17 cellular contexts compared by ENCODE assay signal in the genomic region with DNA sequence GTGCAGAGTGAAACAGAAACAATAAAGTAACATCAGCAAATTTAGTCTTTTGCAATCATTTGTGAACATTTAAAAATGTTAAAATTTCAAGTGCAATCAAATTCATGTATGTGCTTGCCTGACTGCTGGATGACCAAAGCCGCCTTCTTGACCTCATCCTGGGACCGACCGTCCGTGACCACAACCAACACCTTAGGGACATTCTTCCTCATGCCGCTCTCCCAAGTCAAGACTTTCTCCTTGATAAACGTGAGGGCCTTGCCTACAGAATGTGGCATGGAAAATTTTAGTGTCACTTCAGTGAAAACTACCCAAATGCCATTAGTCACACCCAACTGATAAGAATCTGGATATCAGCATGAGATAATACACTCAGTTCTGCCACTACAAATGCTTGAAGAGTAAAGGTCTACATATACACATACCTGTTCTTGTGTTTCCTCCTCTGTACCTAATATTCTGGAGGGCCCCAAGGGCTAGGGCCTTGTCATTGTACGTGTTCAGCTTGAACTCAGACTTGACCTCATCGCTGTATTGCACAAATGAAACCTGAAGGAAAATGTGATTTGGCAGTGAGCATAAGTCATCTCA.
A peak's percentile ranks its signal among the peaks of the same experiment; 100 is the strongest.
DNase-seq lines count a peak whose midpoint lies in the region; ATAC-seq, FAIRE-seq and TF ChIP-seq lines count a peak whose summit lies in the region.
"Had no signal": no experiment of that assay in that cellular context is flagged by ENCODE, and none has a peak within 500 bp of the region (broad histone marks: within the 10 kb centered on the region; RNA-seq: fewer than 3 reads in every experiment).

No MANE protein-coding gene starts in this region.

- H3K18ac ChIP-seq in mesenchymal stem cell (ENCODE audit: low read depth in 1 of 2, low read length in 2 of 2) = no peak overlapping the region

- 48% methylated on average over 8 of the region's 8 CpGs for WGBS in HepG2 (ENCODE audit: low lambda C conversion rate)
- 78% methylated on average over 8 of the region's 8 CpGs for WGBS in right lobe of liver (ENCODE audit: insufficient coverage, low coverage, low lambda C conversion rate, missing lambda C conversion rate)
- 87% methylated on average over 8 of the region's 8 CpGs for WGBS in mesenchymal stem cell

- H4K8ac ChIP-seq in mesenchymal stem cell (ENCODE audit: low read length) = no peak overlapping the region

- no peak for FAIRE-seq in HepG2 (lab: Jason Lieb, UNC)

- peaks cover 9% of the 10 kb centered on the region for H3K79me1 ChIP-seq in mesenchymal stem cell (replicated peaks; ENCODE audit: low read length, poor library complexity, severe bottlenecking)

- no peaks in the 10 kb centered on the region for H3K36me3 ChIP-seq in HepG2 (replicated peaks in 1 of 2; ENCODE audit: control insufficient read depth in 1 of 2, insufficient read depth in 2 of 2, low read length in 2 of 2)
- H3K36me3 ChIP-seq in right lobe of liver = no peaks in the 10 kb centered on the region
- 0 out of 2 replicates have a peak, but pooled peaks cover 7% of the 10 kb centered on the region for H3K36me3 ChIP-seq in PC-9 (ENCODE audit: low read depth)
- peaks cover 14 to 75% of the 10 kb centered on the region in 2 experiments for H3K36me3 ChIP-seq in mesenchymal stem cell (ENCODE audit: control insufficient read depth in 1 of 2, insufficient read depth in 2 of 2, low read depth in 1 of 2, low read length in 2 of 2)

- H3K27ac ChIP-seq in HepG2 (ENCODE audit: extremely low read length, insufficient read depth, low read length) = no peak overlapping the region
- H3K27ac ChIP-seq in right lobe of liver = no peak overlapping the region
- H3K27ac ChIP-seq in PC-9 = no peak overlapping the region
- no peak overlapping the region for H3K27ac ChIP-seq in mesenchymal stem cell (ENCODE audit: low read length, poor library complexity, severe bottlenecking)

- POLR2A ChIA-PET in HepG2 (lab: Yijun Ruan, JAX) (no interaction called here), PC-9 (lab: Charles Lee; ENCODE audit: unreplicated experiment) (interaction anchor here (0.7 kb wide), 1 partner anchor 16 kb away, joined by 4 read pairs; no protein-coding TSS in a partner anchor)

- H2BK5ac ChIP-seq in mesenchymal stem cell (ENCODE audit: low read depth, low read length, poor library complexity, severe bottlenecking) = no peak overlapping the region

- TF ChIP-seq EP300 in HepG2 (IDR thresholded peaks at IDR 0.05; ENCODE audit: low read depth in 2 of 2, low read length in 2 of 2) (no peak), HepG2 (CRISPR knock-in tag; IDR thresholded peaks at IDR 0.05; ENCODE audit: borderline replicate concordance) (no peak)

- peak overlapping the region; percentile 21 for H2AK5ac ChIP-seq in mesenchymal stem cell (ENCODE audit: low read length, severe bottlenecking)

- no peak overlapping the region for H3K4me3 ChIP-seq in HepG2 (replicated peaks in 1 of 3; ENCODE audit: insufficient read depth in 1 of 3, low read depth in 2 of 3, low read length in 3 of 3)
- H3K4me3 ChIP-seq in right lobe of liver = no peak overlapping the region
- no peak overlapping the region for H3K4me3 ChIP-seq in PC-9
- no peak overlapping the region for H3K4me3 ChIP-seq in mesenchymal stem cell (ENCODE audit: insufficient read depth in 1 of 2, low read depth in 1 of 2, low read length in 2 of 2)

- no peak for TF ChIP-seq CTCF in HepG2 (CRISPR knock-in tag; IDR thresholded peaks at IDR 0.05)
- no peak for TF ChIP-seq CTCF in right lobe of liver (IDR thresholded peaks at IDR 0.05)
- no peak for TF ChIP-seq CTCF in PC-9 (conservative IDR thresholded peaks at IDR 0.05)
- no peak for TF ChIP-seq CTCF in GM20000 (IDR thresholded peaks at IDR 0.05; ENCODE audit: extremely low read depth, missing control alignments)

- DNase-seq in HepG2 (ENCODE audit: low spot score) (no peak), right lobe of liver (no peak), PC-9 (peak; percentile 17 to 58), mesenchymal stem cell (no peak), GM20000 (ENCODE audit: low spot score) (no peak), iPS-NIHi11 (ENCODE audit: low spot score) (no peak), sciatic nerve (ENCODE audit: low spot score) (no peak)
- DNase-seq: 8988T, DMS153, GOT3, KG1, NCI-H1417 treated with DMSO at 0.1 percent for 48 hours, NCI-H1930, NCI-H345, NCI-H524 treated with DMSO at 0.1 percent for 48 hours, PC-3 had no signal

- no peak overlapping the region for H2BK15ac ChIP-seq in mesenchymal stem cell (ENCODE audit: low read depth, poor library complexity, severe bottlenecking)

- no peak overlapping the region for H2BK120ac ChIP-seq in mesenchymal stem cell (ENCODE audit: low read depth, low read length)

- H3K27me3 ChIP-seq in HepG2 (ENCODE audit: control insufficient read depth in 1 of 2, insufficient read depth in 2 of 2, low read length in 2 of 2) (no peaks in the 10 kb centered on the region), right lobe of liver (no peaks in the 10 kb centered on the region), PC-9 (ENCODE audit: insufficient read depth, low read depth) (no peaks in the 10 kb centered on the region), mesenchymal stem cell (ENCODE audit: control insufficient read depth in 1 of 2, insufficient read depth in 1 of 2, low read length in 2 of 2) (no peaks in the 10 kb centered on the region)

- no peak for TF ChIP-seq RAD21 in HepG2 (CRISPR knock-in tag; IDR thresholded peaks at IDR 0.05)

- no peak overlapping the region for H4K91ac ChIP-seq in mesenchymal stem cell (ENCODE audit: low read length)

- BruUV-seq in HepG2 (replicated peaks; lab: Mats Ljungman, UMichigan) (no TSS peak), PC-9 (replicated peaks; lab: Mats Ljungman, UMichigan) (no TSS peak)

- no peak overlapping the region for H3K14ac ChIP-seq in mesenchymal stem cell (ENCODE audit: low read length in 2 of 2)

- H3K23ac ChIP-seq in mesenchymal stem cell (ENCODE audit: low read length in 2 of 2) = no peak overlapping the region

- H3K9me3 ChIP-seq in HepG2 (ENCODE audit: low read length) = no peaks in the 10 kb centered on the region
- no peaks in the 10 kb centered on the region for H3K9me3 ChIP-seq in right lobe of liver
- H3K9me3 ChIP-seq in PC-9 (ENCODE audit: insufficient read depth, low read depth) = no peaks in the 10 kb centered on the region
- no peaks in the 10 kb centered on the region for H3K9me3 ChIP-seq in mesenchymal stem cell (ENCODE audit: control insufficient read depth, low read length)

- H3K4me1 ChIP-seq in HepG2 (ENCODE audit: insufficient read depth, low read length) = no peaks in the 10 kb centered on the region
- H3K4me1 ChIP-seq in right lobe of liver = no peaks in the 10 kb centered on the region
- H3K4me1 ChIP-seq in PC-9 (replicated peaks; ENCODE audit: insufficient read depth) = 0 out of 2 replicates have a peak, but pooled peaks cover 5% of the 10 kb centered on the region
- H3K4me1 ChIP-seq in mesenchymal stem cell (ENCODE audit: control insufficient read depth, insufficient read depth, low read depth, low read length) = peaks cover 5% of the 10 kb centered on the region

- H4K20me1 ChIP-seq in HepG2 (ENCODE audit: insufficient read depth, low read length) (no peaks in the 10 kb centered on the region), PC-9 (ENCODE audit: insufficient read depth) (no peaks in the 10 kb centered on the region)

- no peak overlapping the region for H3K4me2 ChIP-seq in HepG2 (ENCODE audit: low read depth, low read length)
- peak overlapping the region; percentile 10; the same call in 1 of the 2 replicates for H3K4me2 ChIP-seq in PC-9
- no peak overlapping the region for H3K4me2 ChIP-seq in mesenchymal stem cell (ENCODE audit: low read length, poor library complexity, severe bottlenecking)

- H2AFZ ChIP-seq in HepG2 (ENCODE audit: low read length) = no peak overlapping the region
- no peak overlapping the region for H2AFZ ChIP-seq in PC-9
- H2AFZ ChIP-seq in mesenchymal stem cell (ENCODE audit: low read depth, low read length) = no peak overlapping the region

- no peak overlapping the region for H3K4ac ChIP-seq in mesenchymal stem cell (ENCODE audit: low read depth in 1 of 2, low read length in 2 of 2)

- H3K79me2 ChIP-seq in HepG2 (ENCODE audit: insufficient read depth, low read length) (no peaks in the 10 kb centered on the region), PC-9 (ENCODE audit: low read depth) (no peaks in the 10 kb centered on the region)

- H3K9me2 ChIP-seq in PC-9 (ENCODE audit: insufficient read depth) = peaks cover 10% of the 10 kb centered on the region; the same call in 1 of the 2 replicates

- intact Hi-C loops in HepG2 (cut with micrococcal nuclease; ENCODE audit: unreplicated experiment) = no loop called here
- intact Hi-C loops in right lobe of liver (cut with DNase I) = no loop called here
- intact Hi-C loops in PC-9 (cut with micrococcal nuclease; ENCODE audit: unreplicated experiment) = no loop called here
- intact Hi-C loops in sciatic nerve (cut with DNase I) = no loop called here

- no peak overlapping the region for H3K9ac ChIP-seq in HepG2 (ENCODE audit: insufficient read depth, low read depth, low read length)
- no peak overlapping the region for H3K9ac ChIP-seq in mesenchymal stem cell (ENCODE audit: low read length)

- peaks cover 6% of the 10 kb centered on the region; the same call in 1 of the 2 replicates for H3F3A ChIP-seq in PC-9 (ENCODE audit: insufficient read depth, low read depth)

- in situ Hi-C loops in HepG2 (cut with HindIII; ENCODE audit: extremely low pct_ligation_motif_present, low pct_unique_long_range_greater_than_20kb) = no loop called here

- no peak for TF ChIP-seq POLR2A in HepG2 (IDR thresholded peaks at IDR 0.05; ENCODE audit: insufficient read depth in 1 of 2, low read depth in 2 of 2, low read length in 2 of 2)
- TF ChIP-seq POLR2A in right lobe of liver (IDR thresholded peaks at IDR 0.05) = no peak

- no peak for ATAC-seq in HepG2
- ATAC-seq in right lobe of liver = no peak
- ATAC-seq in GM18511 (IDR thresholded peaks at IDR 0.05; ENCODE audit: unreplicated experiment) = no peak
- ATAC-seq in sciatic nerve = no peak
- ATAC-seq: PC-3 had no signal

- H2BK12ac ChIP-seq in mesenchymal stem cell (ENCODE audit: low read length in 2 of 2) = no peak overlapping the region

- CTCF ChIA-PET in HepG2 (lab: Yijun Ruan, JAX; ENCODE audit: low intra/inter-chr PET ratio, low total read pairs) (no interaction called here), PC-9 (lab: Charles Lee) (no interaction called here)

TF ChIP-seq in HepG2, 621 proteins besides CTCF, POLR2A, EP300 and RAD21:
- TF ChIP-seq ZNF644 (CRISPR knock-in tag; IDR thresholded peaks at IDR 0.05; ENCODE audit: low read depth) (no peak), MAFF (IDR thresholded peaks at IDR 0.05; ENCODE audit: low read depth, low read length) (0 out of 2 replicates have a peak, but pooled peaks have one; percentile 11)

Comparison
In these comparisons a context has a peak if more than half of its experiments do, and no peak if none do; other contexts are left out.
1. DNase-seq: peak in PC-9 (2 of 2); none in HepG2 (single experiment), right lobe of liver (0 of 3), mesenchymal stem cell (single experiment), GM20000 (single experiment), iPS-NIHi11 (single experiment) and sciatic nerve (single experiment).